8 cellular contexts compared by ENCODE assay signal in the genomic region with DNA sequence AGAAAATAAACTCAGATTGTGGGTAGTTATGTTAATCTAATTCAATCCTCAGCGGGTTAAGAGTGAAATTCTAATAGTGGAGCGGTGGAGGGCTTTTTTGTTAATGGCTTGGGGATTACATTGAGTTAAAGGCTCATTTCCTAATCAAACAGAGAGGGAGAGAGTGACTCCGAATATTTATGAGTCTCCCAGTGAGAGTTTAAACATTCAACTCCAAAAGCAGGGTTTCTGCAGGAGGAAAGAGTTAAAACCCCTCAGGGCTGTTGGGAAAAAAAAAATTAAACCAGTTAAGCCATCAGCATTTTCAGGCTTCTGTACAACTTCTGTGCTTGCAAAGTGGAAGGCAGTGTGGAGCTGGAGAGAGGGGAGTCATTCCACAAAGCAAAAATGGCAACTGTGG.
"Had no signal": no experiment of that assay in that cellular context is flagged by ENCODE, and none has a peak within 500 bp of the region (broad histone marks: within the 10 kb centered on the region; RNA-seq: fewer than 3 reads in every experiment).

No MANE protein-coding gene starts in this region.

- H3K27ac ChIP-seq: body of pancreas, left lung, ovary had no signal

- H3K27me3 ChIP-seq: body of pancreas, ovary had no signal

- H3K36me3 ChIP-seq: left lung, ovary had no signal

- DNase-seq: body of pancreas; erythroblast; left lung; ovary; stimulated activated CD4-positive, alpha-beta T cell treated with anti-CD3 and anti-CD28 coated beads, Interleukin-15, amount 100 ng/mL, for 24 hours; stimulated activated CD4-positive, alpha-beta T cell treated with anti-CD3 and anti-CD28 coated beads, Interleukin-4, amount 100 ng/mL, for 24 hours; stimulated activated naive CD8-positive, alpha-beta T cell treated with anti-CD3 and anti-CD28 coated beads, Interleukin-15, amount 100 ng/mL, for 72 hours; T-helper 2 cell had no signal

- H3K4me1 ChIP-seq: body of pancreas, left lung had no signal

- H3K4me3 ChIP-seq: body of pancreas, left lung, ovary had no signal

- H3K9me3 ChIP-seq: body of pancreas, left lung, ovary had no signal
